ENCODE assay signal across 1 cellular context in genomic region chr7:70630647-70631457, GRCh38.
TF ChIP-seq lines count a peak whose summit lies in the region.

No MANE protein-coding gene starts in this region.

TF ChIP-seq in HEK293, 187 proteins besides CTCF, POLR2A, EP300 and RAD21 (continued from another document):
- no peak for TF ChIP-seq ZBTB6 (tag by site-specific recombination; IDR thresholded peaks at IDR 0.05)
- TF ChIP-seq KLF9 (tag by site-specific recombination; IDR thresholded peaks at IDR 0.05; ENCODE audit: low read depth) = no peak
- no peak for TF ChIP-seq ZNF394 (tag by site-specific recombination; IDR thresholded peaks at IDR 0.05; ENCODE audit: borderline replicate concordance)
- no peak for TF ChIP-seq ZNF521 (tag by site-specific recombination; IDR thresholded peaks at IDR 0.05)
- no peak for TF ChIP-seq BCL11A (tag by site-specific recombination; IDR thresholded peaks at IDR 0.05; ENCODE audit: low read depth)
- no peak for TF ChIP-seq PATZ1 (tag by site-specific recombination; IDR thresholded peaks at IDR 0.05)
- no peak for TF ChIP-seq ZNF510 (tag by site-specific recombination; IDR thresholded peaks at IDR 0.05; ENCODE audit: insufficient replicate concordance)
- TF ChIP-seq ZNF654 (tag by site-specific recombination; IDR thresholded peaks at IDR 0.05; ENCODE audit: low read depth) = no peak
- peak; percentile 84; the same call in 1 of the 2 replicates for TF ChIP-seq ZSCAN30 (tag by site-specific recombination; IDR thresholded peaks at IDR 0.05)
- TF ChIP-seq ZEB2 (tag by site-specific recombination; IDR thresholded peaks at IDR 0.05) = no peak
- TF ChIP-seq ZNF112 (tag by site-specific recombination; IDR thresholded peaks at IDR 0.05) = no peak
- no peak for TF ChIP-seq PRDM2 (tag by site-specific recombination; IDR thresholded peaks at IDR 0.05; ENCODE audit: borderline replicate concordance)
- no peak for TF ChIP-seq ZSCAN16 (tag by site-specific recombination; IDR thresholded peaks at IDR 0.05)
- TF ChIP-seq ZNF140 (tag by site-specific recombination; IDR thresholded peaks at IDR 0.05) = no peak
- TF ChIP-seq ZNF174 (tag by site-specific recombination; IDR thresholded peaks at IDR 0.05) = no peak
- peak; percentile 75 for TF ChIP-seq ZIC2 (tag by site-specific recombination; IDR thresholded peaks at IDR 0.05)
- TF ChIP-seq ZNF580 (tag by site-specific recombination; IDR thresholded peaks at IDR 0.05) = no peak
- TF ChIP-seq ZNF138 (tag by site-specific recombination; IDR thresholded peaks at IDR 0.05; ENCODE audit: borderline replicate concordance) = no peak
- TF ChIP-seq ZNF423 (tag by site-specific recombination; IDR thresholded peaks at IDR 0.05) = no peak
- no peak for TF ChIP-seq KLF1 (tag by site-specific recombination; IDR thresholded peaks at IDR 0.05)
- peak; percentile 40; the same call in 1 of the 2 replicates for TF ChIP-seq ZNF335 (tag by site-specific recombination; conservative IDR thresholded peaks at IDR 0.05)
- TF ChIP-seq ZNF274 (IDR thresholded peaks at IDR 0.05; ENCODE audit: low read length) = no peak
- TF ChIP-seq ZNF274 (tag by site-specific recombination; IDR thresholded peaks at IDR 0.05; ENCODE audit: borderline replicate concordance) = no peak
- TF ChIP-seq AEBP2 (tag by site-specific recombination; IDR thresholded peaks at IDR 0.05; ENCODE audit: borderline replicate concordance) = no peak
- TF ChIP-seq ZBTB8A (tag by site-specific recombination; IDR thresholded peaks at IDR 0.05) = peak; percentile 57; the same call in 1 of the 2 replicates
- TF ChIP-seq ZNF571 (tag by site-specific recombination; IDR thresholded peaks at IDR 0.05) = no peak
- no peak for TF ChIP-seq ZNF600 (tag by site-specific recombination; IDR thresholded peaks at IDR 0.05)
- no peak for TF ChIP-seq ZNF76 (tag by site-specific recombination; IDR thresholded peaks at IDR 0.05; ENCODE audit: borderline replicate concordance, low read depth)
- TF ChIP-seq ZSCAN23 (tag by site-specific recombination; IDR thresholded peaks at IDR 0.05) = no peak
- TF ChIP-seq ZNF501 (tag by site-specific recombination; IDR thresholded peaks at IDR 0.05) = no peak
- TF ChIP-seq ZNF626 (tag by site-specific recombination; IDR thresholded peaks at IDR 0.05) = no peak
- peak; percentile 15; the same call in 1 of the 2 replicates for TF ChIP-seq FEZF1 (tag by site-specific recombination; IDR thresholded peaks at IDR 0.05)
- TF ChIP-seq ZNF311 (tag by site-specific recombination; IDR thresholded peaks at IDR 0.05; ENCODE audit: borderline replicate concordance) = no peak
- no peak for TF ChIP-seq ZNF596 (tag by site-specific recombination; IDR thresholded peaks at IDR 0.05)
- no peak for TF ChIP-seq MZF1 (tag by site-specific recombination; IDR thresholded peaks at IDR 0.05; ENCODE audit: borderline replicate concordance)
- TF ChIP-seq ZBTB20 (tag by site-specific recombination; IDR thresholded peaks at IDR 0.05) = 0 out of 2 replicates have a peak, but pooled peaks have one; percentile 28
- TF ChIP-seq SP2 (tag by site-specific recombination; IDR thresholded peaks at IDR 0.05) = no peak
- TF ChIP-seq ZNF133 (tag by site-specific recombination; IDR thresholded peaks at IDR 0.05) = no peak
